Comparison of ENCODE assay signal across 11 cellular contexts in the genomic region with DNA sequence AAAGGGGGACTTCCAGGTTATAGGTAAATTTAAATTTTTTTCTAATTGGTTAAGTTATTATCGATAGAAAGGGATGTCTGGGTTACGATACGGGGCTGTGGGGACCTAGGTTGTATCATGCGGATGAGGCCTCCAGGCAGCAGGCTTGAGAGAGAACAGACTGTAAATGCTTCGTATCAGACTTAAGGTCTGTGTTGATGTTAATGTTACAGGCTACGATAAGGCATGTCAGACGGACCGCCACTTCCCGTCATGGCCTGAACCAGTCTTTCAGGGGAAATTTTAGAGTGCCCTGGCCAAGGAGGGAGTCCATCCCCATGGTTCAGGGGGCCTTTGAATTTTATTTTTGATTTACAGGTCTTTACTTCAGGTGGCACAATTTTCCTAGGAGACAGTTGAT. TPM values are rescaled to one million over a fixed set of nuclear protein-coding genes. Genes with fewer than 3 reads are reported as not detected.
DNase-seq lines count a peak whose midpoint lies in the region; ATAC-seq lines count a peak whose summit lies in the region.
"Had no signal": no experiment of that assay in that cellular context is flagged by ENCODE, and none has a peak within 500 bp of the region (broad histone marks: within the 10 kb centered on the region; RNA-seq: fewer than 3 reads in every experiment).

No MANE protein-coding gene starts in this region.

- CTCF ChIA-PET in activated naive CD4-positive, alpha-beta T cell treated with anti-CD3 and anti-CD28 coated beads for 36 hours (lab: Charles Lee), result interaction anchor here (0.7 to 7.9 kb wide), 3 partner anchors 16 to 49 kb away, joined by 3 to 58 read pairs (median 44); a partner anchor contains a TSS

- no peak for DNase-seq in activated naive CD4-positive, alpha-beta T cell treated with anti-CD3 and anti-CD28 coated beads for 36 hours
- no peak for DNase-seq in activated naive CD4-positive, alpha-beta T cell (lab: John Stamatoyannopoulos, UW)
- DNase-seq in memory B cell (ENCODE audit: low spot score in 2 of 2) (no peak), aorta (no peak), COLO668 (lab: John Stamatoyannopoulos, UW; ENCODE audit: unreplicated experiment) (no peak), left lobe of liver (ENCODE audit: low spot score) (no peak)
- DNase-seq: activated effector memory CD4-positive, alpha-beta T cell treated with anti-CD3 and anti-CD28 coated beads, Interleukin-2, amount 50 U/mL, for 16 hours; NCI-H1694 had no signal

- H3K27ac ChIP-seq in thymus (ENCODE audit: low read depth) (peak overlapping the region; percentile 96), aorta (ENCODE audit: low read depth in 1 of 2, low read length in 2 of 2) (no peak overlapping the region)

- H3K4me1 Mint-ChIP-seq in activated naive CD4-positive, alpha-beta T cell treated with anti-CD3 and anti-CD28 coated beads for 36 hours (ENCODE audit: low read depth), result peaks cover 79% of the 10 kb centered on the region
- peaks cover 86% of the 10 kb centered on the region for H3K4me1 Mint-ChIP-seq in activated naive CD8-positive, alpha-beta T cell (ENCODE audit: low read depth)
- peaks cover 60% of the 10 kb centered on the region for H3K4me1 Mint-ChIP-seq in memory B cell

- intact Hi-C loops in activated naive CD4-positive, alpha-beta T cell treated with anti-CD3 and anti-CD28 coated beads for 36 hours (cut with micrococcal nuclease), result loop anchor here (5.0 to 10.0 kb wide), 3 partner anchors 167 to 377 kb away; a partner anchor contains a TSS
- intact Hi-C loops in aorta (cut with DNase I), result no loop called here

- H3K27me3 ChIP-seq in thymus (ENCODE audit: control insufficient read depth, insufficient read depth) (no peaks in the 10 kb centered on the region), aorta (ENCODE audit: control insufficient read depth in 1 of 2, insufficient read depth in 2 of 2, low read length in 1 of 2) (no peaks in the 10 kb centered on the region)

- H3K9me3 Mint-ChIP-seq in activated naive CD4-positive, alpha-beta T cell treated with anti-CD3 and anti-CD28 coated beads for 36 hours, result no peaks in the 10 kb centered on the region
- H3K9me3 Mint-ChIP-seq in activated naive CD8-positive, alpha-beta T cell (ENCODE audit: low read depth), result no peaks in the 10 kb centered on the region
- H3K9me3 Mint-ChIP-seq in memory B cell, result no peaks in the 10 kb centered on the region

- H3K9me3 ChIP-seq in thymus (ENCODE audit: control insufficient read depth), result no peaks in the 10 kb centered on the region
- H3K9me3 ChIP-seq in aorta (ENCODE audit: control insufficient read depth, low read length), result no peaks in the 10 kb centered on the region

- H3K4me1 ChIP-seq in thymus (ENCODE audit: control insufficient read depth, insufficient read depth, low read length) (peaks cover 94% of the 10 kb centered on the region), aorta (ENCODE audit: control insufficient read depth in 1 of 2, insufficient read depth in 2 of 2, low read length in 2 of 2) (peaks cover 0 to 2% of the 10 kb centered on the region in 2 donors)

- peak overlapping the region; percentile 71 for H3K4me3 Mint-ChIP-seq in activated naive CD4-positive, alpha-beta T cell treated with anti-CD3 and anti-CD28 coated beads for 36 hours
- peak overlapping the region; percentile 80 for H3K4me3 Mint-ChIP-seq in activated naive CD8-positive, alpha-beta T cell
- no peak overlapping the region for H3K4me3 Mint-ChIP-seq in memory B cell

- H3K4me3 ChIP-seq in thymus (ENCODE audit: low read length), result no peak overlapping the region
- H3K4me3 ChIP-seq in aorta (ENCODE audit: low read length in 2 of 2), result no peak overlapping the region

- WGBS in thymus, result 89% methylated on average over 9 of the region's 9 CpGs
- WGBS in aorta, 2 donors, result 84 to 89% methylated on average over 9 of the region's 9 CpGs

- peaks cover 7% of the 10 kb centered on the region for H3K36me3 Mint-ChIP-seq in activated naive CD4-positive, alpha-beta T cell treated with anti-CD3 and anti-CD28 coated beads for 36 hours (ENCODE audit: low read depth)
- H3K36me3 Mint-ChIP-seq in activated naive CD8-positive, alpha-beta T cell, result no peaks in the 10 kb centered on the region
- H3K36me3 Mint-ChIP-seq in memory B cell, result no peaks in the 10 kb centered on the region

- no peak for ATAC-seq in memory B cell (ENCODE audit: low read depth)
- no peak for ATAC-seq in aorta (ENCODE audit: low FRiP score)
- no peak for ATAC-seq in left lobe of liver
- ATAC-seq: GM12878 had no signal

- H3K36me3 ChIP-seq in thymus (ENCODE audit: control insufficient read depth, insufficient read depth), result no peaks in the 10 kb centered on the region
- H3K36me3 ChIP-seq in aorta (ENCODE audit: control insufficient read depth in 1 of 2, insufficient read depth in 2 of 2, low read length in 1 of 2), result no peaks in the 10 kb centered on the region

- no peaks in the 10 kb centered on the region for H3K27me3 Mint-ChIP-seq in activated naive CD4-positive, alpha-beta T cell treated with anti-CD3 and anti-CD28 coated beads for 36 hours (ENCODE audit: low read depth)
- H3K27me3 Mint-ChIP-seq in activated naive CD8-positive, alpha-beta T cell, result no peaks in the 10 kb centered on the region
- H3K27me3 Mint-ChIP-seq in memory B cell, result no peaks in the 10 kb centered on the region

- peak overlapping the region; percentile 95 for H3K27ac Mint-ChIP-seq in activated naive CD4-positive, alpha-beta T cell treated with anti-CD3 and anti-CD28 coated beads for 36 hours
- peak overlapping the region; percentile 87 for H3K27ac Mint-ChIP-seq in activated naive CD8-positive, alpha-beta T cell
- peak overlapping the region; percentile 99 for H3K27ac Mint-ChIP-seq in memory B cell

RNA-seq across cellular contexts. Expression of a gene that starts 16.7 kb away (rescaled TPM):
- 10 to 100 TPM; 27.8 to 28.7 TPM for total RNA-seq in activated naive CD4-positive, alpha-beta T cell treated with anti-CD3 and anti-CD28 coated beads for 36 hours
- 28.8 TPM for polyA plus RNA-seq in thymus
- 10 to 100 TPM; 18.7 to 24.2 TPM for total RNA-seq in aorta
- polyA plus RNA-seq in aorta, result 1 to 10 TPM; 4.8 to 7.4 TPM
- total RNA-seq in left lobe of liver, result 4.7 TPM
